1 cellular context compared by ENCODE assay signal in the genomic region with DNA sequence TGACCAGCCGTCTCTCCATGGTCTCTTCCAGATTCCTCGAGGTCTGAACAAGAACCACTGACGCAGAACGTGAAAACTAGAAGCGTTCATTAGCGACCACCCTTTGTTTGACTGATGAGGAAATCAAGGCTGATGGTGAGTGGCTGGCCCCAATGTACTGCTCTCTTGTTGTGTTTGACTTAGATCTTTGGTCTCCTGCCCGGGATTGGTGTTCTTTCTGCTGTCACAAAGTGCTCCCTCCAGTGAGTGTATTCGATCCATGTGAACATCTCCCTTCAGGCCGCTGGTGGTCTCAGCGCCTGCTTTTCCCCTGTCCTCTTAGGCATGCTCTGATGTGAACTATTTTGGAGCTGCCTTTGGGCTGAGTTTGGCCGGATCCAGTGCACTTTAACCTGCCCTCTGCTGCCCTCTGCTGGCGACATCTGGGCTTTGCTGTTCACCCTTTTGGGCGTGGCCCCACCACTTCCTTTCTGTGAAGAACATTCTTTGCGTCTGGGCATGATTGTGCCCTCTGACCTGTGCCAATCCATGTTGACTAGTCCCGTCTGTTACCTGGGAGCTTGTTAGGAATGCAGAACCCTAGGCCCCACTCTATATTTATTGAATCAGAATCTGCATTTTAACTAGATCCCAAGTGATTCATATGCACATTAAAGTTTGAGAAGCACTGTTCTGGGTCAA.
TF ChIP-seq lines count a peak whose summit lies in the region.

No MANE protein-coding gene starts in this region.

TF ChIP-seq in HepG2, 621 proteins besides CTCF, POLR2A, EP300 and RAD21 (continued from another document and continues in another):
- TF ChIP-seq, protein P1, sequence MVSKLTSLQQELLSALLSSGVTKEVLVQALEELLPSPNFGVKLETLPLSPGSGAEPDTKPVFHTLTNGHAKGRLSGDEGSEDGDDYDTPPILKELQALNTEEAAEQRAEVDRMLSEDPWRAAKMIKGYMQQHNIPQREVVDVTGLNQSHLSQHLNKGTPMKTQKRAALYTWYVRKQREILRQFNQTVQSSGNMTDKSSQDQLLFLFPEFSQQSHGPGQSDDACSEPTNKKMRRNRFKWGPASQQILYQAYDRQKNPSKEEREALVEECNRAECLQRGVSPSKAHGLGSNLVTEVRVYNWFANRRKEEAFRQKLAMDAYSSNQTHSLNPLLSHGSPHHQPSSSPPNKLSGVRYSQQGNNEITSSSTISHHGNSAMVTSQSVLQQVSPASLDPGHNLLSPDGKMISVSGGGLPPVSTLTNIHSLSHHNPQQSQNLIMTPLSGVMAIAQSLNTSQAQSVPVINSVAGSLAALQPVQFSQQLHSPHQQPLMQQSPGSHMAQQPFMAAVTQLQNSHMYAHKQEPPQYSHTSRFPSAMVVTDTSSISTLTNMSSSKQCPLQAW (CRISPR knock-in tag; IDR thresholded peaks at IDR 0.05), result peak; percentile 94
- peak; percentile 87; the same call in 1 of the 2 replicates for TF ChIP-seq CHCHD3 (CRISPR knock-in tag; IDR thresholded peaks at IDR 0.05)
- TF ChIP-seq, protein P2, sequence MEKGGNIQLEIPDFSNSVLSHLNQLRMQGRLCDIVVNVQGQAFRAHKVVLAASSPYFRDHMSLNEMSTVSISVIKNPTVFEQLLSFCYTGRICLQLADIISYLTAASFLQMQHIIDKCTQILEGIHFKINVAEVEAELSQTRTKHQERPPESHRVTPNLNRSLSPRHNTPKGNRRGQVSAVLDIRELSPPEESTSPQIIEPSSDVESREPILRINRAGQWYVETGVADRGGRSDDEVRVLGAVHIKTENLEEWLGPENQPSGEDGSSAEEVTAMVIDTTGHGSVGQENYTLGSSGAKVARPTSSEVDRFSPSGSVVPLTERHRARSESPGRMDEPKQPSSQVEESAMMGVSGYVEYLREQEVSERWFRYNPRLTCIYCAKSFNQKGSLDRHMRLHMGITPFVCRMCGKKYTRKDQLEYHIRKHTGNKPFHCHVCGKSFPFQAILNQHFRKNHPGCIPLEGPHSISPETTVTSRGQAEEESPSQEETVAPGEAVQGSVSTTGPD (CRISPR knock-in tag; IDR thresholded peaks at IDR 0.05), result no peak
- TF ChIP-seq YEATS2 (CRISPR knock-in tag; IDR thresholded peaks at IDR 0.05; ENCODE audit: borderline replicate concordance), result peak; percentile 73
- no peak for TF ChIP-seq CBX2 (IDR thresholded peaks at IDR 0.05; ENCODE audit: low read depth, low read length)
- peak; percentile 37; the same call in 1 of the 2 replicates for TF ChIP-seq CBX2 (CRISPR knock-in tag; IDR thresholded peaks at IDR 0.05; ENCODE audit: low read depth)
- no peak for TF ChIP-seq TGIF2 (CRISPR knock-in tag; IDR thresholded peaks at IDR 0.05)
- TF ChIP-seq STAG1 (CRISPR knock-in tag; IDR thresholded peaks at IDR 0.05), result peak; percentile 100
- no peak for TF ChIP-seq HNRNPK (IDR thresholded peaks at IDR 0.05; ENCODE audit: low read depth, low read length, poor library complexity, severe bottlenecking)
- no peak for TF ChIP-seq JUNB (CRISPR knock-in tag; IDR thresholded peaks at IDR 0.05; ENCODE audit: borderline replicate concordance)
- TF ChIP-seq, protein P3, sequence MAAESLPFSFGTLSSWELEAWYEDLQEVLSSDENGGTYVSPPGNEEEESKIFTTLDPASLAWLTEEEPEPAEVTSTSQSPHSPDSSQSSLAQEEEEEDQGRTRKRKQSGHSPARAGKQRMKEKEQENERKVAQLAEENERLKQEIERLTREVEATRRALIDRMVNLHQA (CRISPR knock-in tag; IDR thresholded peaks at IDR 0.05), result no peak
- peak; percentile 88 for TF ChIP-seq NR2F6 (IDR thresholded peaks at IDR 0.05)
- TF ChIP-seq NR2F6 (CRISPR knock-in tag; IDR thresholded peaks at IDR 0.05), result peak; percentile 92
- no peak for TF ChIP-seq NAIF1 (CRISPR knock-in tag; IDR thresholded peaks at IDR 0.05; ENCODE audit: borderline replicate concordance)
- peak; percentile 28; the same call in 1 of the 2 replicates for TF ChIP-seq ARHGAP35 (CRISPR knock-in tag; IDR thresholded peaks at IDR 0.05; ENCODE audit: borderline replicate concordance)
- TF ChIP-seq TBP (CRISPR knock-in tag; IDR thresholded peaks at IDR 0.05), result no peak
- TF ChIP-seq SYNCRIP (IDR thresholded peaks at IDR 0.05; ENCODE audit: insufficient read depth, low read depth, low read length), result no peak
- TF ChIP-seq, protein P4, sequence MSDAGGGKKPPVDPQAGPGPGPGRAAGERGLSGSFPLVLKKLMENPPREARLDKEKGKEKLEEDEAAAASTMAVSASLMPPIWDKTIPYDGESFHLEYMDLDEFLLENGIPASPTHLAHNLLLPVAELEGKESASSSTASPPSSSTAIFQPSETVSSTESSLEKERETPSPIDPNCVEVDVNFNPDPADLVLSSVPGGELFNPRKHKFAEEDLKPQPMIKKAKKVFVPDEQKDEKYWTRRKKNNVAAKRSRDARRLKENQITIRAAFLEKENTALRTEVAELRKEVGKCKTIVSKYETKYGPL (CRISPR knock-in tag; IDR thresholded peaks at IDR 0.05), result no peak
- no peak for TF ChIP-seq NFE2 (CRISPR knock-in tag; IDR thresholded peaks at IDR 0.05)
- no peak for TF ChIP-seq MAF1 (CRISPR knock-in tag; IDR thresholded peaks at IDR 0.05; ENCODE audit: borderline replicate concordance)
- TF ChIP-seq, protein P5, sequence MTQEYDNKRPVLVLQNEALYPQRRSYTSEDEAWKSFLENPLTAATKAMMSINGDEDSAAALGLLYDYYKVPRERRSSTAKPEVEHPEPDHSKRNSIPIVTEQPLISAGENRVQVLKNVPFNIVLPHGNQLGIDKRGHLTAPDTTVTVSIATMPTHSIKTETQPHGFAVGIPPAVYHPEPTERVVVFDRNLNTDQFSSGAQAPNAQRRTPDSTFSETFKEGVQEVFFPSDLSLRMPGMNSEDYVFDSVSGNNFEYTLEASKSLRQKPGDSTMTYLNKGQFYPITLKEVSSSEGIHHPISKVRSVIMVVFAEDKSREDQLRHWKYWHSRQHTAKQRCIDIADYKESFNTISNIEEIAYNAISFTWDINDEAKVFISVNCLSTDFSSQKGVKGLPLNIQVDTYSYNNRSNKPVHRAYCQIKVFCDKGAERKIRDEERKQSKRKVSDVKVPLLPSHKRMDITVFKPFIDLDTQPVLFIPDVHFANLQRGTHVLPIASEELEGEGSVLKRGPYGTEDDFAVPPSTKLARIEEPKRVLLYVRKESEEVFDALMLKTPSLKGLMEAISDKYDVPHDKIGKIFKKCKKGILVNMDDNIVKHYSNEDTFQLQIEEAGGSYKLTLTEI (CRISPR knock-in tag; conservative IDR thresholded peaks at IDR 0.05), result no peak
- peak; percentile 82 for TF ChIP-seq PITX1 (CRISPR knock-in tag; IDR thresholded peaks at IDR 0.05)
- TF ChIP-seq, protein P6, sequence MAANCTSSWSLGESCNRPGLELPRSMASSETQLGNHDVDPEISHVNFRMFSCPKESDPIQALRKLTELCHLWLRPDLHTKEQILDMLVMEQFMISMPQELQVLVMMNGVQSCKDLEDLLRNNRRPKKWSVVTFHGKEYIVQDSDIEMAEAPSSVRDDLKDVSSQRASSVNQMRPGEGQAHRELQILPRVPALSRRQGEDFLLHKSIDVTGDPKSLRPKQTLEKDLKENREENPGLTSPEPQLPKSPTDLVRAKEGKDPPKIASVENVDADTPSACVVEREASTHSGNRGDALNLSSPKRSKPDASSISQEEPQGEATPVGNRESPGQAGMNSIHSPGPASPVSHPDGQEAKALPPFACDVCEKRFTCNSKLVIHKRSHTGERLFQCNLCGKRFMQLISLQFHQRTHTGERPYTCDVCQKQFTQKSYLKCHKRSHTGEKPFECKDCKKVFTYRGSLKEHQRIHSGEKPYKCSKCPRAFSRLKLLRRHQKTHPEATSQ (CRISPR knock-in tag; IDR thresholded peaks at IDR 0.05; ENCODE audit: borderline replicate concordance), result peak; percentile 55; the same call in 1 of the 2 replicates
- TF ChIP-seq ZNF577 (CRISPR knock-in tag; IDR thresholded peaks at IDR 0.05; ENCODE audit: borderline replicate concordance, low read depth), result no peak
- peak; percentile 80 for TF ChIP-seq RCOR2 (CRISPR knock-in tag; IDR thresholded peaks at IDR 0.05)
- TF ChIP-seq, protein P7, sequence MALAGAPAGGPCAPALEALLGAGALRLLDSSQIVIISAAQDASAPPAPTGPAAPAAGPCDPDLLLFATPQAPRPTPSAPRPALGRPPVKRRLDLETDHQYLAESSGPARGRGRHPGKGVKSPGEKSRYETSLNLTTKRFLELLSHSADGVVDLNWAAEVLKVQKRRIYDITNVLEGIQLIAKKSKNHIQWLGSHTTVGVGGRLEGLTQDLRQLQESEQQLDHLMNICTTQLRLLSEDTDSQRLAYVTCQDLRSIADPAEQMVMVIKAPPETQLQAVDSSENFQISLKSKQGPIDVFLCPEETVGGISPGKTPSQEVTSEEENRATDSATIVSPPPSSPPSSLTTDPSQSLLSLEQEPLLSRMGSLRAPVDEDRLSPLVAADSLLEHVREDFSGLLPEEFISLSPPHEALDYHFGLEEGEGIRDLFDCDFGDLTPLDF (CRISPR knock-in tag; IDR thresholded peaks at IDR 0.05), result no peak
- TF ChIP-seq, protein P8, sequence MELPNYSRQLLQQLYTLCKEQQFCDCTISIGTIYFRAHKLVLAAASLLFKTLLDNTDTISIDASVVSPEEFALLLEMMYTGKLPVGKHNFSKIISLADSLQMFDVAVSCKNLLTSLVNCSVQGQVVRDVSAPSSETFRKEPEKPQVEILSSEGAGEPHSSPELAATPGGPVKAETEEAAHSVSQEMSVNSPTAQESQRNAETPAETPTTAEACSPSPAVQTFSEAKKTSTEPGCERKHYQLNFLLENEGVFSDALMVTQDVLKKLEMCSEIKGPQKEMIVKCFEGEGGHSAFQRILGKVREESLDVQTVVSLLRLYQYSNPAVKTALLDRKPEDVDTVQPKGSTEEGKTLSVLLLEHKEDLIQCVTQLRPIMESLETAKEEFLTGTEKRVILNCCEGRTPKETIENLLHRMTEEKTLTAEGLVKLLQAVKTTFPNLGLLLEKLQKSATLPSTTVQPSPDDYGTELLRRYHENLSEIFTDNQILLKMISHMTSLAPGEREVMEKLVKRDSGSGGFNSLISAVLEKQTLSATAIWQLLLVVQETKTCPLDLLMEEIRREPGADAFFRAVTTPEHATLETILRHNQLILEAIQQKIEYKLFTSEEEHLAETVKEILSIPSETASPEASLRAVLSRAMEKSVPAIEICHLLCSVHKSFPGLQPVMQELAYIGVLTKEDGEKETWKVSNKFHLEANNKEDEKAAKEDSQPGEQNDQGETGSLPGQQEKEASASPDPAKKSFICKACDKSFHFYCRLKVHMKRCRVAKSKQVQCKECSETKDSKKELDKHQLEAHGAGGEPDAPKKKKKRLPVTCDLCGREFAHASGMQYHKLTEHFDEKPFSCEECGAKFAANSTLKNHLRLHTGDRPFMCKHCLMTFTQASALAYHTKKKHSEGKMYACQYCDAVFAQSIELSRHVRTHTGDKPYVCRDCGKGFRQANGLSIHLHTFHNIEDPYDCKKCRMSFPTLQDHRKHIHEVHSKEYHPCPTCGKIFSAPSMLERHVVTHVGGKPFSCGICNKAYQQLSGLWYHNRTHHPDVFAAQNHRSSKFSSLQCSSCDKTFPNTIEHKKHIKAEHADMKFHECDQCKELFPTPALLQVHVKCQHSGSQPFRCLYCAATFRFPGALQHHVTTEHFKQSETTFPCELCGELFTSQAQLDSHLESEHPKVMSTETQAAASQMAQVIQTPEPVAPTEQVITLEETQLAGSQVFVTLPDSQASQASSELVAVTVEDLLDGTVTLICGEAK (IDR thresholded peaks at IDR 0.05), result no peak
- TF ChIP-seq, protein P8 (CRISPR knock-in tag; IDR thresholded peaks at IDR 0.05), result no peak; the same call in 1 of the 2 replicates
- TF ChIP-seq AKAP8 (CRISPR knock-in tag; IDR thresholded peaks at IDR 0.05), result peak; percentile 56; the same call in 1 of the 2 replicates
- TF ChIP-seq GTF3A (CRISPR knock-in tag; conservative IDR thresholded peaks at IDR 0.05), result 0 out of 2 replicates have a peak, but pooled peaks have one; percentile 79
- TF ChIP-seq, protein P9, sequence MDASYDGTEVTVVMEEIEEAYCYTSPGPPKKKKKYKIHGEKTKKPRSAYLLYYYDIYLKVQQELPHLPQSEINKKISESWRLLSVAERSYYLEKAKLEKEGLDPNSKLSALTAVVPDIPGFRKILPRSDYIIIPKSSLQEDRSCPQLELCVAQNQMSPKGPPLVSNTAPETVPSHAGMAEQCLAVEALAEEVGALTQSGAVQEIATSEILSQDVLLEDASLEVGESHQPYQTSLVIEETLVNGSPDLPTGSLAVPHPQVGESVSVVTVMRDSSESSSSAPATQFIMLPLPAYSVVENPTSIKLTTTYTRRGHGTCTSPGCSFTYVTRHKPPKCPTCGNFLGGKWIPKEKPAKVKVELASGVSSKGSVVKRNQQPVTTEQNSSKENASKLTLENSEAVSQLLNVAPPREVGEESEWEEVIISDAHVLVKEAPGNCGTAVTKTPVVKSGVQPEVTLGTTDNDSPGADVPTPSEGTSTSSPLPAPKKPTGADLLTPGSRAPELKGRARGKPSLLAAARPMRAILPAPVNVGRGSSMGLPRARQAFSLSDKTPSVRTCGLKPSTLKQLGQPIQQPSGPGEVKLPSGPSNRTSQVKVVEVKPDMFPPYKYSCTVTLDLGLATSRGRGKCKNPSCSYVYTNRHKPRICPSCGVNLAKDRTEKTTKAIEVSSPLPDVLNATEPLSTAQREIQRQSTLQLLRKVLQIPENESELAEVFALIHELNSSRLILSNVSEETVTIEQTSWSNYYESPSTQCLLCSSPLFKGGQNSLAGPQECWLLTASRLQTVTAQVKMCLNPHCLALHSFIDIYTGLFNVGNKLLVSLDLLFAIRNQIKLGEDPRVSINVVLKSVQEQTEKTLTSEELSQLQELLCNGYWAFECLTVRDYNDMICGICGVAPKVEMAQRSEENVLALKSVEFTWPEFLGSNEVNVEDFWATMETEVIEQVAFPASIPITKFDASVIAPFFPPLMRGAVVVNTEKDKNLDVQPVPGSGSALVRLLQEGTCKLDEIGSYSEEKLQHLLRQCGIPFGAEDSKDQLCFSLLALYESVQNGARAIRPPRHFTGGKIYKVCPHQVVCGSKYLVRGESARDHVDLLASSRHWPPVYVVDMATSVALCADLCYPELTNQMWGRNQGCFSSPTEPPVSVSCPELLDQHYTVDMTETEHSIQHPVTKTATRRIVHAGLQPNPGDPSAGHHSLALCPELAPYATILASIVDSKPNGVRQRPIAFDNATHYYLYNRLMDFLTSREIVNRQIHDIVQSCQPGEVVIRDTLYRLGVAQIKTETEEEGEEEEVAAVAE (CRISPR knock-in tag; IDR thresholded peaks at IDR 0.05; ENCODE audit: borderline replicate concordance), result peak; percentile 89
